16 cellular contexts compared by ENCODE assay signal in the genomic region with DNA sequence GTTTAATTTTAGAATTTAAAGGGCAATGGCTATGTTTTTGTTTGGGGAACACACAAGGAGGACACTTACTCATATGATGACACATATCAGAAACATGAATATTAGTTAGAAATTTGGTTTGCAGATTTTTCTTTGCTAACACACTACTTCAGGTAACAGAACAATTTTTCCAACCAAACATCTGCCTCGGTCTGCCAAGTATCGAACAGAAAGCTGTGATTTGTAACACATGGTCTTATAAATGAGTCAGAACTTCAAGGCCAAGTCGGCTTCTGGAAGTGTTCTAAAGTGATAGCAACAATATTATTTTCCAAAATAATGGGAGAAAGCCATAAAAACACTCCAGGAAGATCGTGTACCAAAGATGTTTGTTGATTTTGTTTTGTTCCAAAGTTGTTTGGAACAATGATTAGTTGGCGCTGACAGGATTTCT.
DNase-seq lines count a peak whose midpoint lies in the region; ATAC-seq, FAIRE-seq and TF ChIP-seq lines count a peak whose summit lies in the region.
"Had no signal": no experiment of that assay in that cellular context is flagged by ENCODE, and none has a peak within 500 bp of the region (broad histone marks: within the 10 kb centered on the region; RNA-seq: fewer than 3 reads in every experiment).

No MANE protein-coding gene starts in this region.

- H3K27me3 ChIP-seq in IMR-90 (ENCODE audit: control insufficient read depth, insufficient read depth, low read length) (no peaks in the 10 kb centered on the region), bronchial epithelial cell (ENCODE audit: control insufficient read depth, insufficient read depth, low read length) (no peaks in the 10 kb centered on the region), testis (no peaks in the 10 kb centered on the region), psoas muscle (ENCODE audit: insufficient read depth in 3 of 3, low read length in 2 of 3) (no peaks in the 10 kb centered on the region)
- H3K27me3 ChIP-seq: adrenal gland, neutrophil had no signal

- no peak overlapping the region for H2BK5ac ChIP-seq in IMR-90 (ENCODE audit: low read depth, low read length, poor library complexity, severe bottlenecking)

- no peak overlapping the region for H3K4ac ChIP-seq in IMR-90 (ENCODE audit: low read depth, low read length)

- no TSS peak for BruUV-seq in IMR-90 (replicated peaks; lab: Mats Ljungman, UMichigan)

- H4K5ac ChIP-seq in IMR-90 (ENCODE audit: low read depth, low read length) = no peak overlapping the region

- no peak overlapping the region for H2BK20ac ChIP-seq in IMR-90 (ENCODE audit: low read depth, low read length)

- H3K9me1 ChIP-seq in IMR-90 (ENCODE audit: insufficient read depth, low read length) = no peaks in the 10 kb centered on the region; the same call in 1 of the 2 replicates

- H2AFZ ChIP-seq in IMR-90 (replicated peaks; ENCODE audit: low read length, poor library complexity) = no peak overlapping the region

- dilution Hi-C loops in IMR-90 (cut with HindIII; ENCODE audit: low sequenced_read_pairs, unreplicated experiment) = loop anchor here (25.0 kb wide), 1 partner anchor 214 kb away; no protein-coding TSS in a partner anchor

- no peak overlapping the region for H2AK5ac ChIP-seq in IMR-90 (ENCODE audit: low read depth, low read length)

- H3K4me2 ChIP-seq in IMR-90 (ENCODE audit: low read depth, low read length) = no peak overlapping the region

- no peaks in the 10 kb centered on the region for H4K20me1 ChIP-seq in IMR-90 (ENCODE audit: insufficient read depth, low read length)

- H4K91ac ChIP-seq in IMR-90 (ENCODE audit: insufficient read depth, low read depth, low read length) = no peak overlapping the region

- no peak overlapping the region for H2BK15ac ChIP-seq in IMR-90 (ENCODE audit: low read depth, low read length)

- FAIRE-seq in bronchial epithelial cell (lab: Jason Lieb, UNC) = no peak
- FAIRE-seq: GM12891 had no signal

- no peak overlapping the region for H3K56ac ChIP-seq in IMR-90 (ENCODE audit: extremely low read depth, insufficient read depth, low read length)

- no peak for TF ChIP-seq RAD21 in IMR-90 (IDR thresholded peaks at IDR 0.05; ENCODE audit: low read length)

- intact Hi-C loops in IMR-90 (cut with micrococcal nuclease) = loop anchor here (10.0 kb wide), 3 partner anchors 417 to 1787 kb away; no protein-coding TSS in a partner anchor
- intact Hi-C loops in testis (cut with DNase I; ENCODE audit: low total_unique reads) = no loop called here
- intact Hi-C loops in psoas muscle (cut with DNase I) = no loop called here

- no peak overlapping the region for H4K8ac ChIP-seq in IMR-90 (ENCODE audit: low read depth in 2 of 2, low read length in 2 of 2)

- CTCF ChIA-PET in IMR-90 (lab: Yijun Ruan, JAX) = interaction anchor here (0.6 to 3.1 kb wide), 2 partner anchors 37 to 219 kb away, joined by 3 to 15 read pairs; no protein-coding TSS in a partner anchor

- WGBS in IMR-90 (ENCODE audit: extremely low coverage in 2 of 2, insufficient read length in 1 of 2), 2 experiments = no CpG with 5 or more reads among the region's 5 CpGs
- WGBS in testis, 2 donors = 24 to 28% methylated on average over 5 of the region's 5 CpGs
- WGBS in psoas muscle, 3 donors = 38 to 59% (median 43%) methylated on average over 5 of the region's 5 CpGs

- H2BK120ac ChIP-seq in IMR-90 (ENCODE audit: low read depth, low read length) = no peak overlapping the region

- DNase-seq in IMR-90 = peak; percentile 29
- DNase-seq in bronchial epithelial cell (ENCODE audit: low read depth) = peak; percentile 26
- peak; percentile 65 for DNase-seq in iris pigment epithelial cell (ENCODE audit: low read depth)
- DNase-seq in testis = peak; percentile 38
- DNase-seq in psoas muscle = no peak
- DNase-seq in NCI-H2029 treated with DMSO at 0.1 percent for 48 hours (lab: John Stamatoyannopoulos, UW) = no peak
- DNase-seq in nucleus accumbens (lab: John Stamatoyannopoulos, UW) = no peak
- DNase-seq: midbrain, NCI-H1694 treated with DMSO at 0.1 percent for 48 hours, NCI-H524 treated with DMSO at 0.1 percent for 48 hours had no signal

- in situ Hi-C loops in IMR-90 (cut with MboI; ENCODE audit: low sequenced_read_pairs) = loop anchor here (25.0 kb wide), 1 partner anchor 1639 kb away; no protein-coding TSS in a partner anchor

- H3K9ac ChIP-seq in IMR-90 (ENCODE audit: low read depth, low read length) = no peak overlapping the region

- H3K36me3 ChIP-seq in IMR-90 (ENCODE audit: control insufficient read depth, insufficient read depth, low read length) (no peaks in the 10 kb centered on the region), bronchial epithelial cell (ENCODE audit: control insufficient read depth, insufficient read depth, low read length) (no peaks in the 10 kb centered on the region), testis (ENCODE audit: low read depth, missing control alignments) (no peaks in the 10 kb centered on the region), psoas muscle (ENCODE audit: insufficient read depth in 1 of 2, low read depth in 1 of 2) (no peaks in the 10 kb centered on the region)
- H3K36me3 ChIP-seq: adrenal gland, neutrophil had no signal

- ATAC-seq in IMR-90 (ENCODE audit: low read depth) (no peak), psoas muscle (no peak), HG02840 (IDR thresholded peaks at IDR 0.05; ENCODE audit: low FRiP score, unreplicated experiment) (no peak)

- TF ChIP-seq POLR2A in IMR-90 (IDR thresholded peaks at IDR 0.05; ENCODE audit: low read depth, low read length) = no peak
- no peak for TF ChIP-seq POLR2A in testis (IDR thresholded peaks at IDR 0.05)

- H3K14ac ChIP-seq in IMR-90 (replicated peaks; ENCODE audit: low read depth, low read length) = no peak overlapping the region

- POLR2A ChIA-PET in IMR-90 (lab: Charles Lee; ENCODE audit: unreplicated experiment) = no interaction called here

- H3K79me1 ChIP-seq in IMR-90 (ENCODE audit: low read depth in 1 of 2, low read length in 2 of 2) = no peaks in the 10 kb centered on the region

- TF ChIP-seq CTCF in IMR-90 (conservative IDR thresholded peaks at IDR 0.05; ENCODE audit: low read depth, low read length) (no peak), bronchial epithelial cell (IDR thresholded peaks at IDR 0.05; ENCODE audit: insufficient read depth, low read length, severe bottlenecking) (no peak), testis (IDR thresholded peaks at IDR 0.05) (no peak), psoas muscle (IDR thresholded peaks at IDR 0.05) (no peak)

- H2AK9ac ChIP-seq in IMR-90 (replicated peaks; ENCODE audit: low read depth, low read length, poor library complexity) = no peak overlapping the region

- H3K4me1 ChIP-seq in IMR-90 (ENCODE audit: control insufficient read depth, insufficient read depth, low read length) (no peaks in the 10 kb centered on the region; the same call in 1 of the 2 replicates), testis (peaks cover 22% of the 10 kb centered on the region), psoas muscle (no peaks in the 10 kb centered on the region)

- no peak overlapping the region for H3K4me3 ChIP-seq in IMR-90 (ENCODE audit: insufficient read depth, low read depth, low read length)
- no peak overlapping the region for H3K4me3 ChIP-seq in bronchial epithelial cell (ENCODE audit: low read depth, low read length)
- no peak overlapping the region for H3K4me3 ChIP-seq in testis
- no peak overlapping the region for H3K4me3 ChIP-seq in psoas muscle
- H3K4me3 ChIP-seq: adrenal gland had no signal

- no peaks in the 10 kb centered on the region for H3K9me3 ChIP-seq in IMR-90 (ENCODE audit: control insufficient read depth, insufficient read depth, low read length)
- H3K9me3 ChIP-seq in testis = no peaks in the 10 kb centered on the region
- H3K9me3 ChIP-seq in psoas muscle = no peaks in the 10 kb centered on the region
- H3K9me3 ChIP-seq: adrenal gland, neutrophil had no signal

- no peak overlapping the region for H3K27ac ChIP-seq in IMR-90 (ENCODE audit: insufficient read depth, low read length)
- peak overlapping the region; percentile 49 to 80 for H3K27ac ChIP-seq in testis
- H3K27ac ChIP-seq in psoas muscle = no peak overlapping the region
- H3K27ac ChIP-seq: adrenal gland, C4-2B, neutrophil, VCaP had no signal

- H3K18ac ChIP-seq in IMR-90 (ENCODE audit: low read depth, low read length) = no peak overlapping the region

- H3K23ac ChIP-seq in IMR-90 (ENCODE audit: low read depth, low read length) = no peak overlapping the region

TF ChIP-seq in IMR-90, 13 proteins besides CTCF, POLR2A, EP300 and RAD21:
- no peak for TF ChIP-seq NFE2L2 (IDR thresholded peaks at IDR 0.05; ENCODE audit: low read depth, low read length)
- TF ChIP-seq, protein P1, sequence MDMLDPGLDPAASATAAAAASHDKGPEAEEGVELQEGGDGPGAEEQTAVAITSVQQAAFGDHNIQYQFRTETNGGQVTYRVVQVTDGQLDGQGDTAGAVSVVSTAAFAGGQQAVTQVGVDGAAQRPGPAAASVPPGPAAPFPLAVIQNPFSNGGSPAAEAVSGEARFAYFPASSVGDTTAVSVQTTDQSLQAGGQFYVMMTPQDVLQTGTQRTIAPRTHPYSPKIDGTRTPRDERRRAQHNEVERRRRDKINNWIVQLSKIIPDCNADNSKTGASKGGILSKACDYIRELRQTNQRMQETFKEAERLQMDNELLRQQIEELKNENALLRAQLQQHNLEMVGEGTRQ (IDR thresholded peaks at IDR 0.05; ENCODE audit: low read depth, low read length) = no peak
- no peak for TF ChIP-seq SMC3 (IDR thresholded peaks at IDR 0.05; ENCODE audit: low read depth, low read length)
- TF ChIP-seq CEBPB (IDR thresholded peaks at IDR 0.05; ENCODE audit: low read depth, low read length) = no peak
- no peak for TF ChIP-seq RCOR1 (IDR thresholded peaks at IDR 0.05; ENCODE audit: insufficient replicate concordance, low read length)
- TF ChIP-seq MAZ (IDR thresholded peaks at IDR 0.05; ENCODE audit: borderline replicate concordance, low read depth, low read length) = no peak
- no peak for TF ChIP-seq CHD1 (IDR thresholded peaks at IDR 0.05; ENCODE audit: low read depth, low read length)
- no peak for TF ChIP-seq FOS (IDR thresholded peaks at IDR 0.05; ENCODE audit: low read depth, low read length)
- TF ChIP-seq MAFK (IDR thresholded peaks at IDR 0.05; ENCODE audit: low read depth, low read length) = no peak
- no peak for TF ChIP-seq RFX5 (IDR thresholded peaks at IDR 0.05; ENCODE audit: low read depth, low read length)
- no peak for TF ChIP-seq BHLHE40 (IDR thresholded peaks at IDR 0.05; ENCODE audit: low read depth, low read length)

Comparison
In these comparisons a context has a peak if more than half of its experiments do, and no peak if none do; other contexts are left out.
1. DNase-seq: peak in IMR-90 (single experiment), bronchial epithelial cell (single experiment), iris pigment epithelial cell (single experiment) and testis (single experiment); none in psoas muscle (0 of 2), NCI-H2029 treated with DMSO at 0.1 percent for 48 hours (single experiment) and nucleus accumbens (0 of 56).
2. H3K27ac ChIP-seq: peak in testis (2 of 2); none in IMR-90 (single experiment) and psoas muscle (single experiment).